8 cellular contexts compared by ENCODE assay signal in the genomic region with DNA sequence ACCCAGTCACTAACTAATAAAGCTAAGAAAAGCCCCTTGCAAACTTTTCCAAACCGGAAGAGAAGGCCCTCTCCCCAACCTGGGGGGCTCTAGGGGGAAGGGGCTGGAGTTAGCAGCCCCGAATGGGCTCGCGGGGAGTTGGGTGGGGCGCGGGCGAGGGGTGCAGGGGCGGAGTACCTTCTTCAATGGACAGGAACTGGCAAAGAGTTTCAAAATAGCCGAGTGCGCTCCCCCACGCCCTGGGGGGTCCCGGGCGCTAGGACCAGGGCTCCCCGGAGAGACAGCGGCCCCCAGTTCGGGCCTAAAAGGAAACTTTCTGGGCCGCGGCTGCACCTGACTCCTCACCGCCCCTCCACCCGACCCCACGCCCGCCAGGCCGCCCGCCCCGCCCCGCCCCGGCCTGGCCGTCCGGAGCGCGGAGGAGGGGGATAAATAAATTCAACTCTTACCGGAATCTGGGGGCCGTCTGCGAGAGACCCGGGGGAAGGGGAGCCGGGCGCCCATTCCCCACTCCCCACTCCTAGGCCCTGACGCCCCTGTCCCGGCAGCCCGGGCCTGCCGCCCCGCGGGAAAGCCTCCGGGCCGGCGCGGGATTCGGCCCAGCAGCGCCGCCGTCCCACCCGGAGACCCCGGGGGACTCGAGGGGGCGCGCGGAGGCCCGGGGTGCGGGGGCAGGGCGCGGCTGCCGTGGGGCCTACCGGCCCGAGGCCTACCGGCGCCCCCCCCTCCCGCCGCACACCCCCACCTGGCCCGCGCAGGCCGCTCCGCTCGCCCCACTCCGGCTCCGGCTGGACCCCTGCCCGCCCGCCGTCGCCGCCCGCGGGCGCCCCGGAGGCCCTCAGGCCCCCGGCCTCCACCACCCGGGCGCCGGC. TPM values are rescaled to one million over a fixed set of nuclear protein-coding genes. Genes with fewer than 3 reads are reported as not detected.
A peak's percentile ranks its signal among the peaks of the same experiment; 100 is the strongest.
DNase-seq lines count a peak whose midpoint lies in the region; ATAC-seq and TF ChIP-seq lines count a peak whose summit lies in the region.

No MANE protein-coding gene starts in this region.

- H3K27me3 ChIP-seq in lower lobe of right lung (ENCODE audit: low read depth), result no peaks in the 10 kb centered on the region

- peak; percentile 31 for ATAC-seq in GM21528 (IDR thresholded peaks at IDR 0.05; ENCODE audit: low FRiP score, unreplicated experiment)
- peak; percentile 47 to 65 for ATAC-seq in lower lobe of right lung

- H3K9me3 ChIP-seq in lower lobe of right lung, result no peaks in the 10 kb centered on the region

- H3K9me3 Mint-ChIP-seq in activated CD4-positive, alpha-beta T cell treated with anti-CD3 and anti-CD28 coated beads, Interleukin-2, amount 10 ng/mL, durations not matched to agents 7 days and 5 days, result no peaks in the 10 kb centered on the region

- CTCF ChIA-PET in activated CD4-positive, alpha-beta T cell treated with anti-CD3 and anti-CD28 coated beads, Interleukin-2, amount 10 ng/mL, durations not matched to agents 7 days and 5 days (lab: Charles Lee), result interaction anchor here (1.0 to 1.3 kb wide), 3 partner anchors 76 to 114 kb away, joined by 3 to 4 read pairs (median 3); no protein-coding TSS in a partner anchor

- peak overlapping the region; percentile 99 for H3K27ac ChIP-seq in lower lobe of right lung

- H3K27me3 Mint-ChIP-seq in activated CD4-positive, alpha-beta T cell treated with anti-CD3 and anti-CD28 coated beads, Interleukin-2, amount 10 ng/mL, durations not matched to agents 7 days and 5 days, result no peaks in the 10 kb centered on the region

- intact Hi-C loops in lower lobe of right lung (cut with DNase I), result no loop called here

- peak overlapping the region; percentile 97 for H3K4me3 Mint-ChIP-seq in activated CD4-positive, alpha-beta T cell treated with anti-CD3 and anti-CD28 coated beads, Interleukin-2, amount 10 ng/mL, durations not matched to agents 7 days and 5 days

- POLR2A ChIA-PET in activated CD4-positive, alpha-beta T cell treated with anti-CD3 and anti-CD28 coated beads, Interleukin-2, amount 10 ng/mL, durations not matched to agents 7 days and 5 days (lab: Charles Lee), result no interaction called here

- peak overlapping the region; percentile 98 for H3K27ac Mint-ChIP-seq in activated CD4-positive, alpha-beta T cell treated with anti-CD3 and anti-CD28 coated beads, Interleukin-2, amount 10 ng/mL, durations not matched to agents 7 days and 5 days

- H3K4me1 ChIP-seq in lower lobe of right lung, result peaks cover 30% of the 10 kb centered on the region

- H3K36me3 Mint-ChIP-seq in activated CD4-positive, alpha-beta T cell treated with anti-CD3 and anti-CD28 coated beads, Interleukin-2, amount 10 ng/mL, durations not matched to agents 7 days and 5 days (ENCODE audit: low read depth), result peaks cover 2% of the 10 kb centered on the region

- DNase-seq in G401 (ENCODE audit: low spot score) (peak; percentile 25), HuH-7.5 (ENCODE audit: low spot score) (peak; percentile 35), dermis blood vessel endothelial cell (peak; percentile 40), lower lobe of right lung (peak; percentile 60), NCI-H2029 treated with DMSO at 0.1 percent for 48 hours (lab: John Stamatoyannopoulos, UW) (no peak)
- DNase-seq in activated CD4-positive, alpha-beta T cell treated with anti-CD3 and anti-CD28 coated beads, Interleukin-2, amount 10 ng/mL, durations not matched to agents 7 days and 5 days, result peak; percentile 50
- DNase-seq in stimulated activated CD8-positive, alpha-beta memory T cell treated with anti-CD3 and anti-CD28 coated beads, Interleukin-15, amount 100 ng/mL, for 1 hour (ENCODE audit: low read depth), result peak; percentile 14

- in situ Hi-C loops in G401 (cut with HindIII; ENCODE audit: low sequenced_read_pairs), result no loop called here

- peaks cover 28% of the 10 kb centered on the region for H3K4me1 Mint-ChIP-seq in activated CD4-positive, alpha-beta T cell treated with anti-CD3 and anti-CD28 coated beads, Interleukin-2, amount 10 ng/mL, durations not matched to agents 7 days and 5 days

- no peak for TF ChIP-seq CTCF in lower lobe of right lung (IDR thresholded peaks at IDR 0.05)

- peaks cover 5% of the 10 kb centered on the region for H3K36me3 ChIP-seq in lower lobe of right lung

- H3K4me3 ChIP-seq in lower lobe of right lung, result peak overlapping the region; percentile 84

RNA-seq across cellular contexts. Expression of gene INO80D, which starts 0.9 kb away (rescaled TPM):
- 1.7 and 2.7 TPM in 2 replicates for total RNA-seq in G401 (2014; rRNA removed; shearing (Covaris generic))
- total RNA-seq in activated CD4-positive, alpha-beta T cell treated with anti-CD3 and anti-CD28 coated beads, Interleukin-2, amount 10 ng/mL, durations not matched to agents 7 days and 5 days, result 10 to 100 TPM; 27.3 to 28.8 TPM
- total RNA-seq in dermis blood vessel endothelial cell, result 10.4 and 12.9 TPM in 2 replicates
- 26.0 TPM for total RNA-seq in lower lobe of right lung
